9 cellular contexts compared by ENCODE assay signal in genomic region chr15:28125673-28126651, GRCh38. TPM values are rescaled to one million over a fixed set of nuclear protein-coding genes. Genes with fewer than 3 reads are reported as not detected.
DNase-seq lines count a peak whose midpoint lies in the region; ATAC-seq, FAIRE-seq and TF ChIP-seq lines count a peak whose summit lies in the region.
"Had no signal": no experiment of that assay in that cellular context is flagged by ENCODE, and none has a peak within 500 bp of the region (broad histone marks: within the 10 kb centered on the region; RNA-seq: fewer than 3 reads in every experiment).

No MANE protein-coding gene starts in this region.

- TF ChIP-seq CTCF in DND-41 (IDR thresholded peaks at IDR 0.05; ENCODE audit: borderline replicate concordance, extremely low read depth, low read length, poor library complexity, severe bottlenecking) = peak; percentile 65
- peak; percentile 80 for TF ChIP-seq CTCF in RWPE1 (conservative IDR thresholded peaks at IDR 0.05; ENCODE audit: low read depth)
- peak; percentile 59 for TF ChIP-seq CTCF in psoas muscle (IDR thresholded peaks at IDR 0.05)

- H3K4me3 Mint-ChIP-seq in stimulated activated effector memory CD8-positive, alpha-beta T cell treated with anti-CD3 and anti-CD28 coated beads, Interleukin-12 subunit alpha, Interleukin-12 subunit beta, amount 100 ng/mL, for 72 hours = no peak overlapping the region
- H3K4me3 Mint-ChIP-seq in activated naive CD8-positive, alpha-beta T cell treated with anti-CD3 and anti-CD28 coated beads for 36 hours = no peak overlapping the region
- H3K4me3 Mint-ChIP-seq: naive thymus-derived CD8-positive, alpha-beta T cell had no signal

- no peak overlapping the region for H3K27ac Mint-ChIP-seq in stimulated activated effector memory CD8-positive, alpha-beta T cell treated with anti-CD3 and anti-CD28 coated beads, Interleukin-12 subunit alpha, Interleukin-12 subunit beta, amount 100 ng/mL, for 72 hours
- no peak overlapping the region for H3K27ac Mint-ChIP-seq in activated naive CD8-positive, alpha-beta T cell treated with anti-CD3 and anti-CD28 coated beads for 36 hours

- ATAC-seq in DND-41 (ENCODE audit: insufficient read depth, low read depth) = peak; percentile 58; the same call in 1 of the 3 replicates
- ATAC-seq in psoas muscle = peak in 1 of 4 donors; percentile 55
- ATAC-seq in stimulated activated effector memory CD8-positive, alpha-beta T cell treated with anti-CD3 and anti-CD28 coated beads, Interleukin-12 subunit alpha, Interleukin-12 subunit beta, amount 100 ng/mL, for 72 hours = no peak

- H3K27ac ChIP-seq in DND-41 (ENCODE audit: low read length) (no peak overlapping the region), RWPE1 (no peak overlapping the region), psoas muscle (no peak overlapping the region)

- peaks cover 12% of the 10 kb centered on the region for H3K4me1 Mint-ChIP-seq in stimulated activated effector memory CD8-positive, alpha-beta T cell treated with anti-CD3 and anti-CD28 coated beads, Interleukin-12 subunit alpha, Interleukin-12 subunit beta, amount 100 ng/mL, for 72 hours
- H3K4me1 Mint-ChIP-seq in activated naive CD8-positive, alpha-beta T cell treated with anti-CD3 and anti-CD28 coated beads for 36 hours = no peaks in the 10 kb centered on the region

- DNase-seq in DND-41 (no peak), HT1080 (ENCODE audit: low read depth) (peak; percentile 32), RWPE1 (ENCODE audit: low spot score) (no peak), fibroblast of the conjunctiva (ENCODE audit: low read depth) (peak; percentile 44), psoas muscle (no peak), RCC 7860 (ENCODE audit: low spot score) (no peak)
- no peak for DNase-seq in stimulated activated effector memory CD8-positive, alpha-beta T cell treated with anti-CD3 and anti-CD28 coated beads, Interleukin-12 subunit alpha, Interleukin-12 subunit beta, amount 100 ng/mL, for 72 hours (ENCODE audit: low spot score in 2 of 2)
- DNase-seq in activated naive CD8-positive, alpha-beta T cell treated with anti-CD3 and anti-CD28 coated beads for 36 hours = no peak

- no peaks in the 10 kb centered on the region for H3K79me2 ChIP-seq in DND-41 (ENCODE audit: insufficient read depth, low read length)

- CTCF ChIA-PET in RWPE1 (lab: Yijun Ruan, JAX) = interaction anchor here (0.7 to 1.2 kb wide), 4 partner anchors 16 to 1862 kb away, joined by 3 to 4 read pairs (median 4); no protein-coding TSS in a partner anchor

- no peak for FAIRE-seq in RCC 7860 (lab: Jason Lieb, UNC)

- POLR2A ChIA-PET in RWPE1 (lab: Yijun Ruan, JAX; ENCODE audit: low non-redundant PET) = no interaction called here

- no peak overlapping the region for H3K4me3 ChIP-seq in DND-41 (ENCODE audit: low read depth in 1 of 2, low read length in 2 of 2)
- no peak overlapping the region for H3K4me3 ChIP-seq in psoas muscle

- H3K9ac ChIP-seq in DND-41 (ENCODE audit: low read depth, low read length) = no peak overlapping the region

- peaks cover 4% of the 10 kb centered on the region for H3K36me3 Mint-ChIP-seq in stimulated activated effector memory CD8-positive, alpha-beta T cell treated with anti-CD3 and anti-CD28 coated beads, Interleukin-12 subunit alpha, Interleukin-12 subunit beta, amount 100 ng/mL, for 72 hours
- peaks cover 13% of the 10 kb centered on the region for H3K36me3 Mint-ChIP-seq in activated naive CD8-positive, alpha-beta T cell treated with anti-CD3 and anti-CD28 coated beads for 36 hours

- intact Hi-C loops in psoas muscle (cut with DNase I) = loop anchor here (2.0 to 10.0 kb wide), 3 partner anchors 37 to 1241 kb away; no protein-coding TSS in a partner anchor

- H4K20me1 ChIP-seq in DND-41 (ENCODE audit: insufficient read depth, low read length) = 0 out of 2 replicates have a peak, but pooled peaks cover 6% of the 10 kb centered on the region

- no peaks in the 10 kb centered on the region for H3K9me3 ChIP-seq in DND-41 (ENCODE audit: insufficient read depth, low read length, severe bottlenecking)
- no peaks in the 10 kb centered on the region for H3K9me3 ChIP-seq in psoas muscle

- H3K36me3 ChIP-seq in DND-41 (ENCODE audit: insufficient read depth, low read length) (peaks cover 75% of the 10 kb centered on the region), psoas muscle (ENCODE audit: insufficient read depth in 1 of 2, low read depth in 1 of 2) (peaks cover 3 to 72% of the 10 kb centered on the region in 2 donors)

- H3K27me3 ChIP-seq in DND-41 (ENCODE audit: insufficient read depth, low read length, poor library complexity) = no peaks in the 10 kb centered on the region
- no peaks in the 10 kb centered on the region for H3K27me3 ChIP-seq in psoas muscle (ENCODE audit: insufficient read depth in 3 of 3, low read length in 2 of 3)

- no peaks in the 10 kb centered on the region for H3K27me3 Mint-ChIP-seq in activated naive CD8-positive, alpha-beta T cell treated with anti-CD3 and anti-CD28 coated beads for 36 hours
- H3K27me3 Mint-ChIP-seq: naive thymus-derived CD8-positive, alpha-beta T cell had no signal

- no peak overlapping the region for H3K4me2 ChIP-seq in DND-41 (ENCODE audit: insufficient read depth, low read length)

- no peak overlapping the region for H2AFZ ChIP-seq in DND-41 (ENCODE audit: low read depth, low read length)

- 68 to 77% (median 70%) methylated on average over 17 of the region's 17 CpGs for WGBS in psoas muscle, 3 donors

- no peaks in the 10 kb centered on the region for H3K4me1 ChIP-seq in DND-41 (ENCODE audit: insufficient read depth, low read length)
- no peaks in the 10 kb centered on the region for H3K4me1 ChIP-seq in psoas muscle

- no peaks in the 10 kb centered on the region for H3K9me3 Mint-ChIP-seq in stimulated activated effector memory CD8-positive, alpha-beta T cell treated with anti-CD3 and anti-CD28 coated beads, Interleukin-12 subunit alpha, Interleukin-12 subunit beta, amount 100 ng/mL, for 72 hours
- no peaks in the 10 kb centered on the region for H3K9me3 Mint-ChIP-seq in activated naive CD8-positive, alpha-beta T cell treated with anti-CD3 and anti-CD28 coated beads for 36 hours
- H3K9me3 Mint-ChIP-seq: naive thymus-derived CD8-positive, alpha-beta T cell had no signal

RNA-seq across cellular contexts. Expression of gene OCA2, which starts 26.8 kb away (rescaled TPM):
- total RNA-seq in HT1080 (2014; rRNA removed; shearing (Covaris generic)) = not detected in 2 replicates
- polyA plus RNA-seq in HT1080 (2015; cell fraction: cytosol; rRNA removed) = not detected in 2 replicates
- polyA plus RNA-seq in HT1080 (2015; cell fraction: nucleus; rRNA removed) = not detected in 2 replicates
- under 1 TPM in 3 of 4 donors, not detected in 1; 0.17 to 0.52 (median 0.17) TPM for total RNA-seq in psoas muscle
- under 1 TPM in 2 of 3 donors, not detected in 1; 0.03 to 0.04 TPM for polyA plus RNA-seq in psoas muscle
- not detected for total RNA-seq in activated naive CD8-positive, alpha-beta T cell treated with anti-CD3 and anti-CD28 coated beads for 36 hours
- total RNA-seq: naive thymus-derived CD8-positive, alpha-beta T cell had no signal
- polyA plus RNA-seq: naive thymus-derived CD8-positive, alpha-beta T cell had no signal

Comparison
In these comparisons a context has a peak if more than half of its experiments do, and no peak if none do; other contexts are left out.
1. DNase-seq: peak in HT1080 (single experiment) and fibroblast of the conjunctiva (single experiment); none in DND-41 (single experiment), RWPE1 (single experiment), psoas muscle (0 of 2), RCC 7860 (single experiment), stimulated activated effector memory CD8-positive, alpha-beta T cell treated with anti-CD3 and anti-CD28 coated beads, Interleukin-12 subunit alpha, Interleukin-12 subunit beta, amount 100 ng/mL, for 72 hours (0 of 2) and activated naive CD8-positive, alpha-beta T cell treated with anti-CD3 and anti-CD28 coated beads for 36 hours (single experiment).
2. Peak in every context shown above with its lines, with median percentiles within 50 percentile points of each other: CTCF ChIP-seq.